In genomic region chr11:122714021-122714420, GRCh38 we compare ENCODE assay signal across 15 cellular contexts. TPM values are rescaled to one million over a fixed set of nuclear protein-coding genes. Genes with fewer than 3 reads are reported as not detected.
DNase-seq lines count a peak whose midpoint lies in the region; ATAC-seq and TF ChIP-seq lines count a peak whose summit lies in the region.
"Had no signal": no experiment of that assay in that cellular context is flagged by ENCODE, and none has a peak within 500 bp of the region (broad histone marks: within the 10 kb centered on the region; RNA-seq: fewer than 3 reads in every experiment).

No MANE protein-coding gene starts in this region.

- no peak overlapping the region for H3K4me3 Mint-ChIP-seq in endothelial cell (ENCODE audit: unreplicated experiment)
- no peak overlapping the region for H3K4me3 Mint-ChIP-seq in activated naive CD4-positive, alpha-beta T cell treated with anti-CD3 and anti-CD28 coated beads, Interleukin-2, amount 10 ng/mL, durations not matched to agents 7 days and 5 days
- H3K4me3 Mint-ChIP-seq: nephron had no signal

- no peaks in the 10 kb centered on the region for H3K9me3 Mint-ChIP-seq in endothelial cell (ENCODE audit: unreplicated experiment)
- H3K9me3 Mint-ChIP-seq in activated naive CD4-positive, alpha-beta T cell treated with anti-CD3 and anti-CD28 coated beads, Interleukin-2, amount 10 ng/mL, durations not matched to agents 7 days and 5 days: no peaks in the 10 kb centered on the region
- H3K9me3 Mint-ChIP-seq: nephron had no signal

- peak; percentile 51 for DNase-seq in GM10266 (ENCODE audit: extremely low spot score)
- DNase-seq in endothelial cell (ENCODE audit: low spot score): no peak
- no peak for DNase-seq in AG08395 (ENCODE audit: low spot score)
- DNase-seq in NCI-H2107 treated with DMSO at 0.1 percent for 48 hours (lab: John Stamatoyannopoulos, UW; ENCODE audit: unreplicated experiment): no peak
- no peak for DNase-seq in C1 segment of cervical spinal cord (lab: John Stamatoyannopoulos, UW)
- DNase-seq in activated naive CD4-positive, alpha-beta T cell treated with anti-CD3 and anti-CD28 coated beads, Interleukin-2, amount 10 ng/mL, durations not matched to agents 7 days and 5 days: no peak
- DNase-seq: activated naive CD4-positive, alpha-beta T cell treated with Interleukin-2 at 50 U/mL for 16 hours; GM23248; IMR-90; NCI-H69; T-helper 9 cell had no signal

- peak overlapping the region; percentile 30 for H3K27ac Mint-ChIP-seq in endothelial cell (ENCODE audit: unreplicated experiment)
- no peak overlapping the region for H3K27ac Mint-ChIP-seq in activated naive CD4-positive, alpha-beta T cell treated with anti-CD3 and anti-CD28 coated beads, Interleukin-2, amount 10 ng/mL, durations not matched to agents 7 days and 5 days
- H3K27ac Mint-ChIP-seq: nephron had no signal

- ATAC-seq in GM19395 (IDR thresholded peaks at IDR 0.05; ENCODE audit: unreplicated experiment) (peak; percentile 43), HG03175 (IDR thresholded peaks at IDR 0.05; ENCODE audit: unreplicated experiment) (peak; percentile 29)
- ATAC-seq: sciatic nerve had no signal

- no peak for TF ChIP-seq CTCF in GM10266 (IDR thresholded peaks at IDR 0.05; ENCODE audit: control insufficient read depth, insufficient read depth, low read depth, missing control alignments)
- no peak for TF ChIP-seq CTCF in endothelial cell (IDR thresholded peaks at IDR 0.05; ENCODE audit: unreplicated experiment)

- H3K4me1 Mint-ChIP-seq in endothelial cell (ENCODE audit: unreplicated experiment): peaks cover 31% of the 10 kb centered on the region
- H3K4me1 Mint-ChIP-seq in activated naive CD4-positive, alpha-beta T cell treated with anti-CD3 and anti-CD28 coated beads, Interleukin-2, amount 10 ng/mL, durations not matched to agents 7 days and 5 days: peaks cover 28% of the 10 kb centered on the region

- peaks cover 5% of the 10 kb centered on the region for H3K36me3 Mint-ChIP-seq in endothelial cell (ENCODE audit: low read depth, unreplicated experiment)
- H3K36me3 Mint-ChIP-seq in activated naive CD4-positive, alpha-beta T cell treated with anti-CD3 and anti-CD28 coated beads, Interleukin-2, amount 10 ng/mL, durations not matched to agents 7 days and 5 days: no peaks in the 10 kb centered on the region

- H3K27me3 Mint-ChIP-seq in endothelial cell (ENCODE audit: unreplicated experiment): peaks cover 2% of the 10 kb centered on the region
- H3K27me3 Mint-ChIP-seq in activated naive CD4-positive, alpha-beta T cell treated with anti-CD3 and anti-CD28 coated beads, Interleukin-2, amount 10 ng/mL, durations not matched to agents 7 days and 5 days: peaks cover 8% of the 10 kb centered on the region

- CTCF ChIA-PET in activated naive CD4-positive, alpha-beta T cell treated with anti-CD3 and anti-CD28 coated beads, Interleukin-2, amount 10 ng/mL, durations not matched to agents 7 days and 5 days (lab: Charles Lee): interaction anchor here (0.5 to 3.0 kb wide), 4 partner anchors 26 to 68 kb away, joined by 3 to 19 read pairs (median 4); no protein-coding TSS in a partner anchor

RNA-seq across cellular contexts. Expression of gene UBASH3B, which starts 58.5 kb away (rescaled TPM):
- total RNA-seq in endothelial cell (ENCODE audit: unreplicated experiment): 43.3 TPM
